Comparison of ENCODE assay signal across 8 cellular contexts in the genomic region with DNA sequence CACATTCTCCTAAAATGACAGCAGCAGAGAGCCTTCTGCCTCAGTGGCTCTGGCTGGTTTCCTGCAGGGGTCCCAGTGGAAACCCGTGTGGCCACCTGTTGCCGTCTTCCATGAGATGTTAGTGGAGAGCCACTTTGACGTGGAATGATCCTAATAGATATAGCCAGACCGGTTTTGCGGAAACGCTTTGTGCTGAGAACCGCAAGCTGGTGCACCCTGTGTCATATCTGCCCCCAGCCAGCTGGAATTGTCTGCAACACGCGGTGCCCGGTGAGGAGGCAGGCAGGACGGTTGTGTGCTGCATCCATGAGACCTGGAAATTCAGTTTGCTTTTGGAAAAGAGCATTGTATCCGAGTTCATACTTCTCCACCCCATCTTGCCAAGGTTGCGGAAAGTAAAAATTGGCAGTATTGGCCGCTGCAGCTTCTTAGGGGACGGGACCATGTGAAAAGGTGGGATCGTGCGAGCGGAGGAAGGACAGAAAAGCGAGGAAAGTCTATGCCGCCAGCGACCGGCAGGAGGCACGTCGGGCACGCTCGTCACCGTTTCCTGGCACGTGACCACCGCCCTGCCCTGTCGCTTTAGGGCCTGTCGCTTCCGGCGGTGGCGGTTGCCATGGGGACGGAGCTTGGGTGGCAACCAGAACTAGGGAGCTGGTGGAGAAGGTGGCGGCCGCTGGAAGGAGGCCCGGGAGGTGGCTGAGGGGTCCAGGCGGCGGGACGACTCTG. TPM values are rescaled to one million over a fixed set of nuclear protein-coding genes. Genes with fewer than 3 reads are reported as not detected.
DNase-seq lines count a peak whose midpoint lies in the region; ATAC-seq and TF ChIP-seq lines count a peak whose summit lies in the region.

A gene with protein sequence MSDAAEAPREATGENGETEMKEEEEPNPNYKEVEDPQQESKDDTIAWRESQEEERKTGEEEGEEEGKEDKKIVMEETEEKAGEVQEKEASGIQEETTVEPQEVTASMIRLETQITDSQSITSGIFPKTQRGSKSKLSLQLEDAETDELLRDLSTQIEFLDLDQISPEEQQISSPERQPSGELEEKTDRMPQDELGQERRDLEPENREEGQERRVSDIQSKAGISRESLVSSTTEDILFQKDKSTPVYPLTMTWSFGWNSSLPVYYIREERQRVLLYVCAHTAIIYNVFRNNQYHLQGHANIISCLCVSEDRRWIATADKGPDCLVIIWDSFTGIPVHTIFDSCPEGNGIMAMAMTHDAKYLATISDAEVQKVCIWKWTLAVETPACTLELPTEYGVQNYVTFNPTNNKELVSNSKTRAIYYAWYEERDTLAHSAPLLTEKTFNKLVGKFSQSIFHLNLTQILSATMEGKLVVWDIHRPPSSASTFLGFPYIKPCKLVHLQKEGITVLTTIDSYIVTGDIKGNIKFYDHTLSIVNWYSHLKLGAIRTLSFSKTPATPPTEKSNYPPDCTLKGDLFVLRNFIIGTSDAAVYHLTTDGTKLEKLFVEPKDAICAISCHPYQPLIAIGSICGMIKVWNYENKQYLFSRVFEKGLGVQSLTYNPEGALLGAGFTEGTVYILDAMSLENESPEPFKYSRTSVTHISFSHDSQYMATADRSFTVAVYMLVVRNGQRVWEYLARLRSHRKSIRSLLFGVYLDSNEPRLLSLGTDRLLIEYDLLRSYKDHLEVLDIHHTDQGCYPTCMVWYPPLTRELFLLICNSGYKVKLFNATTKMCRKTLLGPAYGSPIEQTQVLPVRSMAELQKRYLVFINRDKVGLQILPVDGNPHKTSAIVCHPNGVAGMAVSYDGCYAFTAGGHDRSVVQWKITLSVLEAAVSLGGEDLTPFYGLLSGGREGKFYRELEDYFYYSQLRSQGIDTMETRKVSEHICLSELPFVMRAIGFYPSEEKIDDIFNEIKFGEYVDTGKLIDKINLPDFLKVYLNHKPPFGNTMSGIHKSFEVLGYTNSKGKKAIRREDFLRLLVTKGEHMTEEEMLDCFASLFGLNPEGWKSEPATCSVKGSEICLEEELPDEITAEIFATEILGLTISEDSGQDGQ (plus strand): TSS at position 643 of the 729 bp plus-strand sequence. CDS start 2,714 bp downstream, outside the sequence.

- TF ChIP-seq CTCF in A673 (conservative IDR thresholded peaks at IDR 0.05; ENCODE audit: low read depth, low read length) (peak; percentile 72), epithelial cell of proximal tubule (conservative IDR thresholded peaks at IDR 0.05; ENCODE audit: low read depth, low read length) (peak; percentile 46)

- H3K27me3 ChIP-seq in A673 (replicated peaks; ENCODE audit: insufficient read depth, low read depth, low read length, poor library complexity), result no peaks in the 10 kb centered on the region
- no peaks in the 10 kb centered on the region for H3K27me3 ChIP-seq in mucosa of stomach (ENCODE audit: control insufficient read depth, insufficient read depth, low read length)

- peak within 1 kb of the TSS; percentile 71 for H3K9ac ChIP-seq in mucosa of stomach (ENCODE audit: low read length)

- peak within 1 kb of the TSS; percentile 81 for H3K27ac ChIP-seq in A673 (ENCODE audit: low read depth, low read length, poor library complexity, severe bottlenecking)

- H3K4me1 ChIP-seq in A673 (ENCODE audit: insufficient read depth, low read length, poor library complexity, severe bottlenecking), result peaks cover 37% of the 10 kb centered on the region
- peaks cover 7% of the 10 kb centered on the region for H3K4me1 ChIP-seq in mucosa of stomach (ENCODE audit: control insufficient read depth, insufficient read depth, low read length)

- POLR2A ChIA-PET in A673 (lab: Charles Lee; ENCODE audit: low non-redundant PET), result no interaction called here

- H3K4me3 ChIP-seq in A673 (ENCODE audit: low read depth, low read length, poor library complexity, severe bottlenecking) (peak within 1 kb of the TSS; percentile 56), epithelial cell of proximal tubule (ENCODE audit: low read depth, low read length) (peak within 1 kb of the TSS; percentile 66), mucosa of stomach (ENCODE audit: low read length) (peak within 1 kb of the TSS; percentile 20)

- intact Hi-C loops in A673 (cut with micrococcal nuclease; ENCODE audit: unreplicated experiment), result loop anchor here (10.0 kb wide), 1 partner anchor 137 kb away; no protein-coding TSS in a partner anchor

- H3K9me3 ChIP-seq in A673 (ENCODE audit: low read depth, low read length, poor library complexity, severe bottlenecking), result no peaks in the 10 kb centered on the region
- no peaks in the 10 kb centered on the region for H3K9me3 ChIP-seq in mucosa of stomach (ENCODE audit: control insufficient read depth, low read length)

- ATAC-seq in GM18867 (IDR thresholded peaks at IDR 0.05; ENCODE audit: unreplicated experiment), result peak; percentile 91
- peak; percentile 90 for ATAC-seq in HG03159 (IDR thresholded peaks at IDR 0.05; ENCODE audit: unreplicated experiment)

- TSS peak; percentile 91 for BruUV-seq in A673 (replicated peaks; lab: Mats Ljungman, UMichigan)

- peaks cover 3% of the 10 kb centered on the region for H3K36me3 ChIP-seq in A673 (ENCODE audit: insufficient read depth, low read length, poor library complexity, severe bottlenecking)
- H3K36me3 ChIP-seq in mucosa of stomach (ENCODE audit: control insufficient read depth, insufficient read depth, low read length), result peaks cover 4% of the 10 kb centered on the region

- DNase-seq in A673 (ENCODE audit: low spot score) (peak; percentile 98), NCI-H524 treated with DMSO at 0.1 percent for 48 hours (lab: John Stamatoyannopoulos, UW) (peak; percentile 55), activated T-cell treated with anti-CD3 and anti-CD28 coated beads for 1 hour (ENCODE audit: low read depth) (peak; percentile 96), epithelial cell of proximal tubule (ENCODE audit: low read depth) (no peak)
- peak; percentile 97 for DNase-seq in stimulated activated CD8-positive, alpha-beta memory T cell treated with anti-CD3 and anti-CD28 coated beads, Interleukin-4, amount 100 ng/mL, for 48 hours

- CTCF ChIA-PET in A673 (lab: Charles Lee), result interaction anchor here (0.6 to 1.2 kb wide), 3 partner anchors 29 to 297 kb away, joined by 3 read pairs; no protein-coding TSS in a partner anchor

RNA-seq across cellular contexts. Expression of the gene that starts here (rescaled TPM):
- total RNA-seq in A673 (2021) (5.5 and 7.5 TPM in 2 replicates), epithelial cell of proximal tubule (2.2 and 4.6 TPM in 2 replicates)
